ENCODE assay signal across 8 cellular contexts in genomic region chr2:175203621-175204496, GRCh38. TPM values are rescaled to one million over a fixed set of nuclear protein-coding genes. Genes with fewer than 3 reads are reported as not detected.
A peak's percentile ranks its signal among the peaks of the same experiment; 100 is the strongest.
DNase-seq lines count a peak whose midpoint lies in the region; ATAC-seq and TF ChIP-seq lines count a peak whose summit lies in the region.

No MANE protein-coding gene starts in this region.

- H3K9me2 ChIP-seq in neural cell (ENCODE audit: insufficient read depth, low read length), result no peaks in the 10 kb centered on the region

- no peak overlapping the region for H2AFZ ChIP-seq in neural cell (ENCODE audit: low read depth, low read length)

- DNase-seq in AML-193 (lab: John Stamatoyannopoulos, UW) (peak; percentile 46 to 50), NCI-H460 (ENCODE audit: extremely low read depth, low read depth) (peak; percentile 58), epithelial cell of proximal tubule (ENCODE audit: low read depth) (peak; percentile 7), ureter (ENCODE audit: low spot score) (peak; percentile 54)
- peak; percentile 15 to 26 for DNase-seq in activated CD4-positive, alpha-beta T cell treated with anti-CD3 and anti-CD28 coated beads, Interleukin-2, amount 50 U/mL, for 4 hours

- H3K4me2 ChIP-seq in neural cell (ENCODE audit: low read length), result no peak overlapping the region

- no peaks in the 10 kb centered on the region for H3F3A ChIP-seq in neural cell (ENCODE audit: insufficient read depth, low read length, poor library complexity, severe bottlenecking)

- H3K9me3 ChIP-seq in neural cell (ENCODE audit: low read length), result no peaks in the 10 kb centered on the region

- no peak overlapping the region for H3K9ac ChIP-seq in neural cell (ENCODE audit: low read length)

- no peak overlapping the region for H3K27ac ChIP-seq in neural cell (ENCODE audit: low read length)

- no peaks in the 10 kb centered on the region for H3K79me2 ChIP-seq in neural cell (replicated peaks; ENCODE audit: insufficient read depth, low read length)

- no peaks in the 10 kb centered on the region for H3K27me3 ChIP-seq in neural cell (ENCODE audit: insufficient read depth, low read depth, low read length)

- ATAC-seq in GM18867 (IDR thresholded peaks at IDR 0.05; ENCODE audit: unreplicated experiment) (peak; percentile 95), HG03280 (IDR thresholded peaks at IDR 0.05; ENCODE audit: unreplicated experiment) (peak; percentile 91)

- peak; percentile 72 for TF ChIP-seq RAD21 in neural cell (conservative IDR thresholded peaks at IDR 0.05)

- TF ChIP-seq EP300 in neural cell (conservative IDR thresholded peaks at IDR 0.05; ENCODE audit: poor library complexity, severe bottlenecking), result no peak

- H4K20me1 ChIP-seq in neural cell (ENCODE audit: insufficient read depth), result no peaks in the 10 kb centered on the region

- no peaks in the 10 kb centered on the region for H3K36me3 ChIP-seq in neural cell (ENCODE audit: insufficient read depth, low read length)

- H3K4me3 ChIP-seq in epithelial cell of proximal tubule (ENCODE audit: low read depth, low read length), result no peak overlapping the region
- H3K4me3 ChIP-seq in neural cell (ENCODE audit: low read length), result no peak overlapping the region

- TF ChIP-seq CTCF in epithelial cell of proximal tubule (conservative IDR thresholded peaks at IDR 0.05; ENCODE audit: low read depth, low read length) (peak; percentile 78), neural cell (IDR thresholded peaks at IDR 0.05; ENCODE audit: poor library complexity, severe bottlenecking) (peak; percentile 69)

TF ChIP-seq in neural cell, 6 proteins besides CTCF, POLR2A, EP300 and RAD21:
- TF ChIP-seq EZH2 (IDR thresholded peaks at IDR 0.05; ENCODE audit: borderline replicate concordance, insufficient read depth, low read length, poor library complexity, severe bottlenecking) (no peak), SMC3 (conservative IDR thresholded peaks at IDR 0.05; ENCODE audit: poor library complexity) (peak; percentile 73)

RNA-seq across cellular contexts. Expression of gene ATP5MC3, which starts 22.3 kb away (rescaled TPM):
- 253 and 259 TPM in 2 replicates for total RNA-seq in NCI-H460 (2014; rRNA removed; shearing (Covaris generic))
- 294 and 329 TPM in 2 replicates for polyA plus RNA-seq in NCI-H460 (2014; cell fraction: nucleus; rRNA removed)
- total RNA-seq in epithelial cell of proximal tubule (362 and 366 TPM in 2 replicates), ureter (187 TPM)
- polyA plus RNA-seq in neural cell, result 261 and 303 TPM in 2 replicates
- 79.6 and 83.1 TPM in 2 replicates for polyA minus RNA-seq in neural cell

RNA-seq across cellular contexts. Expression of gene ATF2, which starts 35.9 kb away (rescaled TPM):
- total RNA-seq in NCI-H460 (2014; rRNA removed; shearing (Covaris generic)), result 39.3 and 42.5 TPM in 2 replicates
- 29.7 and 41.4 TPM in 2 replicates for polyA plus RNA-seq in NCI-H460 (2014; cell fraction: nucleus; rRNA removed)
- total RNA-seq in epithelial cell of proximal tubule (22.6 and 47.5 TPM in 2 replicates), ureter (65.2 TPM)
- polyA plus RNA-seq in neural cell, result 89.2 and 93.4 TPM in 2 replicates
- polyA minus RNA-seq in neural cell, result 198 and 222 TPM in 2 replicates

Comparison
In these comparisons a context has a peak if more than half of its experiments do, and no peak if none do; other contexts are left out.
1. DNase-seq: peak in every context shown above with its lines; median percentile 58 in NCI-H460; 54 in ureter; 48 in AML-193; 20 in activated CD4-positive, alpha-beta T cell treated with anti-CD3 and anti-CD28 coated beads, Interleukin-2, amount 50 U/mL, for 4 hours; 7 in epithelial cell of proximal tubule.